In genomic region chr3:197354195-197355059, GRCh38 we compare ENCODE assay signal across 9 cellular contexts. TPM values are rescaled to one million over a fixed set of nuclear protein-coding genes. Genes with fewer than 3 reads are reported as not detected.
DNase-seq lines count a peak whose midpoint lies in the region; ATAC-seq and TF ChIP-seq lines count a peak whose summit lies in the region.
"Had no signal": no experiment of that assay in that cellular context is flagged by ENCODE, and none has a peak within 500 bp of the region (broad histone marks: within the 10 kb centered on the region; RNA-seq: fewer than 3 reads in every experiment).

No MANE protein-coding gene starts in this region.

- H4K20me1 ChIP-seq in BLaER1: no peaks in the 10 kb centered on the region

- H3K4me1 ChIP-seq in BLaER1: peaks cover 50% of the 10 kb centered on the region
- peaks cover 11% of the 10 kb centered on the region for H3K4me1 ChIP-seq in ovary (ENCODE audit: insufficient read depth)

- no peak for TF ChIP-seq CTCF in fibroblast of pulmonary artery (IDR thresholded peaks at IDR 0.05; ENCODE audit: low read length, missing control alignments)
- no peak for TF ChIP-seq CTCF in ovary (IDR thresholded peaks at IDR 0.05)

- no peak overlapping the region for H3K4me3 Mint-ChIP-seq in activated T-cell treated with anti-CD3 and anti-CD28 coated beads, Interleukin-2, amount 50 U/mL, for 72 hours

- 18 to 31% (median 18%) methylated on average over 26 of the region's 26 CpGs for WGBS in ovary, 3 donors

- DNase-seq in NCI-H82 (lab: John Stamatoyannopoulos, UW): peak; percentile 97
- DNase-seq in fibroblast of pulmonary artery (ENCODE audit: low read depth): peak; percentile 67
- DNase-seq in ovary: peak; percentile 62 to 82 (median 72)
- DNase-seq in activated T-cell treated with anti-CD3 and anti-CD28 coated beads, Interleukin-2, amount 50 U/mL, for 72 hours: no peak
- DNase-seq in Kasumi-1 (lab: John Stamatoyannopoulos, UW): no peak
- DNase-seq in stimulated activated CD4-positive, alpha-beta T cell treated with anti-CD3 and anti-CD28 coated beads, Interleukin-15, amount 100 ng/mL, for 24 hours: no peak
- no peak for DNase-seq in KBM-7
- DNase-seq: DND-41 had no signal

- peak overlapping the region; percentile 95 for H3K4me2 ChIP-seq in BLaER1

- no peak for TF ChIP-seq POLR2A in ovary (IDR thresholded peaks at IDR 0.05)

- peak overlapping the region; percentile 19 for H3K4me3 ChIP-seq in BLaER1
- H3K4me3 ChIP-seq in fibroblast of pulmonary artery (replicated peaks; ENCODE audit: low read depth, low read length): no peak overlapping the region
- no peak overlapping the region for H3K4me3 ChIP-seq in ovary

- TF ChIP-seq EP300 in ovary (IDR thresholded peaks at IDR 0.05): no peak

- in situ Hi-C loops in KBM-7 (cut with MboI; ENCODE audit: low pct_unique_long_range_greater_than_20kb, low sequenced_read_pairs): no loop called here

- intact Hi-C loops in ovary (cut with DNase I): no loop called here

- H3K27me3 ChIP-seq in BLaER1 (no peaks in the 10 kb centered on the region), ovary (no peaks in the 10 kb centered on the region)

- no peaks in the 10 kb centered on the region for H3K4me1 Mint-ChIP-seq in activated T-cell treated with anti-CD3 and anti-CD28 coated beads, Interleukin-2, amount 50 U/mL, for 72 hours (ENCODE audit: low read depth)

- peaks cover 15% of the 10 kb centered on the region for H3K27me3 Mint-ChIP-seq in activated T-cell treated with anti-CD3 and anti-CD28 coated beads, Interleukin-2, amount 50 U/mL, for 72 hours (ENCODE audit: low read depth)

- H3K36me3 Mint-ChIP-seq in activated T-cell treated with anti-CD3 and anti-CD28 coated beads, Interleukin-2, amount 50 U/mL, for 72 hours (ENCODE audit: insufficient read depth in 2 of 2): peaks cover 1 to 2% of the 10 kb centered on the region in 2 donors

- H3K9me3 ChIP-seq in BLaER1 (peaks cover 16% of the 10 kb centered on the region), ovary (no peaks in the 10 kb centered on the region)

- peaks cover 1% of the 10 kb centered on the region in 2 donors for H3K9me3 Mint-ChIP-seq in activated T-cell treated with anti-CD3 and anti-CD28 coated beads, Interleukin-2, amount 50 U/mL, for 72 hours

- no peak for ATAC-seq in activated T-cell treated with anti-CD3 and anti-CD28 coated beads, Interleukin-2, amount 50 U/mL, for 72 hours (replicated peaks in 1 of 2)

- H3K9ac ChIP-seq in BLaER1: peak overlapping the region; percentile 54

- H3K36me3 ChIP-seq in BLaER1: no peaks in the 10 kb centered on the region
- H3K36me3 ChIP-seq in ovary: no peaks in the 10 kb centered on the region

- no peak overlapping the region for H3K27ac Mint-ChIP-seq in activated T-cell treated with anti-CD3 and anti-CD28 coated beads, Interleukin-2, amount 50 U/mL, for 72 hours

- H3K27ac ChIP-seq in BLaER1: peak overlapping the region; percentile 70
- H3K27ac ChIP-seq in ovary: peak overlapping the region in 1 of 2 donors; percentile 55

RNA-seq across cellular contexts. Expression of gene DLG1, which starts 56.0 kb away (rescaled TPM):
- total RNA-seq in ovary: 10 to 100 TPM; 44.8 to 99.1 (median 69.9) TPM
- polyA plus RNA-seq in ovary: 10 to 100 TPM; 20.5 to 41.1 TPM
- 10 to 100 TPM; 70.3 to 70.8 TPM for total RNA-seq in activated T-cell treated with anti-CD3 and anti-CD28 coated beads, Interleukin-2, amount 50 U/mL, for 72 hours

Comparison
In these comparisons a context has a peak if more than half of its experiments do, and no peak if none do; other contexts are left out.
1. DNase-seq: peak in NCI-H82 (single experiment), fibroblast of pulmonary artery (single experiment) and ovary (5 of 5); none in activated T-cell treated with anti-CD3 and anti-CD28 coated beads, Interleukin-2, amount 50 U/mL, for 72 hours (0 of 2), Kasumi-1 (0 of 2), stimulated activated CD4-positive, alpha-beta T cell treated with anti-CD3 and anti-CD28 coated beads, Interleukin-15, amount 100 ng/mL, for 24 hours (single experiment) and KBM-7 (single experiment).